ENCODE assay signal across 1 cellular context in genomic region chr1:16026723-16027484, GRCh38.
TF ChIP-seq lines count a peak whose summit lies in the region.

No MANE protein-coding gene starts in this region.

TF ChIP-seq in HEK293, 187 proteins besides CTCF, POLR2A, EP300 and RAD21 (continued from another document):
- TF ChIP-seq PRDM2 (tag by site-specific recombination; IDR thresholded peaks at IDR 0.05; ENCODE audit: borderline replicate concordance), result no peak
- no peak for TF ChIP-seq ZNF843 (tag by site-specific recombination; IDR thresholded peaks at IDR 0.05)
- no peak for TF ChIP-seq HOXC10 (CRISPR knock-in tag; IDR thresholded peaks at IDR 0.05)
- TF ChIP-seq ZNF777 (tag by site-specific recombination; IDR thresholded peaks at IDR 0.05; ENCODE audit: borderline replicate concordance), result no peak
- 0 out of 2 replicates have a peak, but pooled peaks have one; percentile 12 for TF ChIP-seq EGR2 (tag by site-specific recombination; IDR thresholded peaks at IDR 0.05; ENCODE audit: low read depth)
- TF ChIP-seq SCRT1 (tag by site-specific recombination; IDR thresholded peaks at IDR 0.05; ENCODE audit: borderline replicate concordance), result peak; percentile 46; the same call in 1 of the 2 replicates
- peak; percentile 68 for TF ChIP-seq PATZ1 (tag by site-specific recombination; IDR thresholded peaks at IDR 0.05)
- TF ChIP-seq ZNF776 (tag by site-specific recombination; IDR thresholded peaks at IDR 0.05; ENCODE audit: borderline replicate concordance), result no peak
- no peak for TF ChIP-seq ZNF521 (tag by site-specific recombination; IDR thresholded peaks at IDR 0.05)
- TF ChIP-seq ZFHX2 (tag by site-specific recombination; conservative IDR thresholded peaks at IDR 0.05), result 0 out of 2 replicates have a peak, but pooled peaks have one; percentile 9
- no peak for TF ChIP-seq ZNF223 (tag by site-specific recombination; IDR thresholded peaks at IDR 0.05)
- peak; percentile 83 for TF ChIP-seq SCRT2 (tag by site-specific recombination; IDR thresholded peaks at IDR 0.05)
- TF ChIP-seq ZNF549 (tag by site-specific recombination; IDR thresholded peaks at IDR 0.05), result no peak
- TF ChIP-seq ZNF404 (tag by site-specific recombination; IDR thresholded peaks at IDR 0.05), result no peak
- TF ChIP-seq ZNF112 (tag by site-specific recombination; IDR thresholded peaks at IDR 0.05), result no peak
- no peak for TF ChIP-seq ZNF529 (tag by site-specific recombination; IDR thresholded peaks at IDR 0.05; ENCODE audit: insufficient replicate concordance)
- peak; percentile 76 for TF ChIP-seq KLF1 (tag by site-specific recombination; IDR thresholded peaks at IDR 0.05)
- peak; percentile 61 for TF ChIP-seq GLIS1 (tag by site-specific recombination; IDR thresholded peaks at IDR 0.05)
- no peak for TF ChIP-seq ZNF624 (tag by site-specific recombination; IDR thresholded peaks at IDR 0.05)
- no peak for TF ChIP-seq ZBTB26 (tag by site-specific recombination; optimal IDR thresholded peaks at IDR 0.05)
- TF ChIP-seq BCL11A (tag by site-specific recombination; IDR thresholded peaks at IDR 0.05; ENCODE audit: low read depth), result no peak
- TF ChIP-seq ZNF544 (tag by site-specific recombination; IDR thresholded peaks at IDR 0.05), result no peak
- TF ChIP-seq ZNF335 (tag by site-specific recombination; conservative IDR thresholded peaks at IDR 0.05), result no peak
- peak; percentile 45 for TF ChIP-seq SP2 (tag by site-specific recombination; IDR thresholded peaks at IDR 0.05)
TF ChIP-seq in HEK293: peak in this region for 10.
